2 cellular contexts compared by ENCODE assay signal in the genomic region with DNA sequence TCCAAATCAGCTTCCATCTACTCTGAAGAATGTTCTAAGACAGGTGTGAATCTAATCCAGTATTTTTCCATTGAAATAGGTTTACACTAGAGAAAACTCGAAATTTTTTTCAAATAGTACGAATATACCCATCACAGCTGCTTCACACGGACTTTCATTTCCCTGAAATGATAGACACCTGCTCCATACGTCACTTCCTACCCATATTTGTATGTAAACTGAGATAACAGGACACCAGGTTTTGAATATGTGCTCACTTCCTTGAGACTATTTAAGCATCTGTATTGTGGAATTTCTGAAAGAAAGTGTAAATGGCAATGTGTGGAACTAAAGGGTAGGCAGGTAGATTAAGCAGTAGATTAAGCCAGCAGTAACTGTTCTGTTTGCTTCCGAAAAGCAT.
TF ChIP-seq lines count a peak whose summit lies in the region.

No MANE protein-coding gene starts in this region.

TF ChIP-seq in HepG2, 621 proteins besides CTCF, POLR2A, EP300 and RAD21:
- no peak for TF ChIP-seq RFX3 (CRISPR knock-in tag; IDR thresholded peaks at IDR 0.05)
- TF ChIP-seq CREB1 (IDR thresholded peaks at IDR 0.05), result no peak
- TF ChIP-seq CREB1 (CRISPR knock-in tag; IDR thresholded peaks at IDR 0.05), result peak; percentile 34; the same call in 1 of the 2 replicates
- TF ChIP-seq GABPA (IDR thresholded peaks at IDR 0.05; ENCODE audit: low read depth, low read length), result no peak
- peak; percentile 39; the same call in 1 of the 2 replicates for TF ChIP-seq GABPA (CRISPR knock-in tag; IDR thresholded peaks at IDR 0.05; ENCODE audit: low read depth)
- TF ChIP-seq, protein P1, sequence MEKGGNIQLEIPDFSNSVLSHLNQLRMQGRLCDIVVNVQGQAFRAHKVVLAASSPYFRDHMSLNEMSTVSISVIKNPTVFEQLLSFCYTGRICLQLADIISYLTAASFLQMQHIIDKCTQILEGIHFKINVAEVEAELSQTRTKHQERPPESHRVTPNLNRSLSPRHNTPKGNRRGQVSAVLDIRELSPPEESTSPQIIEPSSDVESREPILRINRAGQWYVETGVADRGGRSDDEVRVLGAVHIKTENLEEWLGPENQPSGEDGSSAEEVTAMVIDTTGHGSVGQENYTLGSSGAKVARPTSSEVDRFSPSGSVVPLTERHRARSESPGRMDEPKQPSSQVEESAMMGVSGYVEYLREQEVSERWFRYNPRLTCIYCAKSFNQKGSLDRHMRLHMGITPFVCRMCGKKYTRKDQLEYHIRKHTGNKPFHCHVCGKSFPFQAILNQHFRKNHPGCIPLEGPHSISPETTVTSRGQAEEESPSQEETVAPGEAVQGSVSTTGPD (CRISPR knock-in tag; IDR thresholded peaks at IDR 0.05), result no peak
- TF ChIP-seq TCF7L2 (IDR thresholded peaks at IDR 0.05; ENCODE audit: low read depth, low read length), result no peak
- TF ChIP-seq KMT2B (CRISPR knock-in tag; IDR thresholded peaks at IDR 0.05), result no peak
- no peak for TF ChIP-seq ZFP41 (CRISPR knock-in tag; IDR thresholded peaks at IDR 0.05; ENCODE audit: borderline replicate concordance)
- TF ChIP-seq FIP1L1 (IDR thresholded peaks at IDR 0.05; ENCODE audit: borderline replicate concordance, insufficient read depth, low read depth, low read length), result no peak
- no peak for TF ChIP-seq CENPX (CRISPR knock-in tag; IDR thresholded peaks at IDR 0.05)
- TF ChIP-seq PRMT3 (CRISPR knock-in tag; IDR thresholded peaks at IDR 0.05; ENCODE audit: borderline replicate concordance, low read depth), result no peak
- TF ChIP-seq ZNF274 (CRISPR knock-in tag; IDR thresholded peaks at IDR 0.05), result no peak
- TF ChIP-seq ERF (CRISPR knock-in tag; IDR thresholded peaks at IDR 0.05), result no peak
- TF ChIP-seq HDAC6 (IDR thresholded peaks at IDR 0.05; ENCODE audit: low read depth, low read length), result no peak
- TF ChIP-seq, protein P2, sequence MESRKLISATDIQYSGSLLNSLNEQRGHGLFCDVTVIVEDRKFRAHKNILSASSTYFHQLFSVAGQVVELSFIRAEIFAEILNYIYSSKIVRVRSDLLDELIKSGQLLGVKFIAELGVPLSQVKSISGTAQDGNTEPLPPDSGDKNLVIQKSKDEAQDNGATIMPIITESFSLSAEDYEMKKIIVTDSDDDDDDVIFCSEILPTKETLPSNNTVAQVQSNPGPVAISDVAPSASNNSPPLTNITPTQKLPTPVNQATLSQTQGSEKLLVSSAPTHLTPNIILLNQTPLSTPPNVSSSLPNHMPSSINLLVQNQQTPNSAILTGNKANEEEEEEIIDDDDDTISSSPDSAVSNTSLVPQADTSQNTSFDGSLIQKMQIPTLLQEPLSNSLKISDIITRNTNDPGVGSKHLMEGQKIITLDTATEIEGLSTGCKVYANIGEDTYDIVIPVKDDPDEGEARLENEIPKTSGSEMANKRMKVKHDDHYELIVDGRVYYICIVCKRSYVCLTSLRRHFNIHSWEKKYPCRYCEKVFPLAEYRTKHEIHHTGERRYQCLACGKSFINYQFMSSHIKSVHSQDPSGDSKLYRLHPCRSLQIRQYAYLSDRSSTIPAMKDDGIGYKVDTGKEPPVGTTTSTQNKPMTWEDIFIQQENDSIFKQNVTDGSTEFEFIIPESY (CRISPR knock-in tag; IDR thresholded peaks at IDR 0.05), result no peak
- TF ChIP-seq, protein P3, sequence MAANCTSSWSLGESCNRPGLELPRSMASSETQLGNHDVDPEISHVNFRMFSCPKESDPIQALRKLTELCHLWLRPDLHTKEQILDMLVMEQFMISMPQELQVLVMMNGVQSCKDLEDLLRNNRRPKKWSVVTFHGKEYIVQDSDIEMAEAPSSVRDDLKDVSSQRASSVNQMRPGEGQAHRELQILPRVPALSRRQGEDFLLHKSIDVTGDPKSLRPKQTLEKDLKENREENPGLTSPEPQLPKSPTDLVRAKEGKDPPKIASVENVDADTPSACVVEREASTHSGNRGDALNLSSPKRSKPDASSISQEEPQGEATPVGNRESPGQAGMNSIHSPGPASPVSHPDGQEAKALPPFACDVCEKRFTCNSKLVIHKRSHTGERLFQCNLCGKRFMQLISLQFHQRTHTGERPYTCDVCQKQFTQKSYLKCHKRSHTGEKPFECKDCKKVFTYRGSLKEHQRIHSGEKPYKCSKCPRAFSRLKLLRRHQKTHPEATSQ (CRISPR knock-in tag; IDR thresholded peaks at IDR 0.05; ENCODE audit: borderline replicate concordance), result no peak
- TF ChIP-seq, protein P4, sequence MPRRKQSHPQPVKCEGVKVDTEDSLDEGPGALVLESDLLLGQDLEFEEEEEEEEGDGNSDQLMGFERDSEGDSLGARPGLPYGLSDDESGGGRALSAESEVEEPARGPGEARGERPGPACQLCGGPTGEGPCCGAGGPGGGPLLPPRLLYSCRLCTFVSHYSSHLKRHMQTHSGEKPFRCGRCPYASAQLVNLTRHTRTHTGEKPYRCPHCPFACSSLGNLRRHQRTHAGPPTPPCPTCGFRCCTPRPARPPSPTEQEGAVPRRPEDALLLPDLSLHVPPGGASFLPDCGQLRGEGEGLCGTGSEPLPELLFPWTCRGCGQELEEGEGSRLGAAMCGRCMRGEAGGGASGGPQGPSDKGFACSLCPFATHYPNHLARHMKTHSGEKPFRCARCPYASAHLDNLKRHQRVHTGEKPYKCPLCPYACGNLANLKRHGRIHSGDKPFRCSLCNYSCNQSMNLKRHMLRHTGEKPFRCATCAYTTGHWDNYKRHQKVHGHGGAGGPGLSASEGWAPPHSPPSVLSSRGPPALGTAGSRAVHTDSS (CRISPR knock-in tag; conservative IDR thresholded peaks at IDR 0.05), result no peak

TF ChIP-seq in IMR-90, 13 proteins besides CTCF, POLR2A, EP300 and RAD21:
- TF ChIP-seq MAFK (IDR thresholded peaks at IDR 0.05; ENCODE audit: low read depth, low read length) (no peak), NFE2L2 (IDR thresholded peaks at IDR 0.05; ENCODE audit: low read depth, low read length) (no peak)
- TF ChIP-seq, protein P5, sequence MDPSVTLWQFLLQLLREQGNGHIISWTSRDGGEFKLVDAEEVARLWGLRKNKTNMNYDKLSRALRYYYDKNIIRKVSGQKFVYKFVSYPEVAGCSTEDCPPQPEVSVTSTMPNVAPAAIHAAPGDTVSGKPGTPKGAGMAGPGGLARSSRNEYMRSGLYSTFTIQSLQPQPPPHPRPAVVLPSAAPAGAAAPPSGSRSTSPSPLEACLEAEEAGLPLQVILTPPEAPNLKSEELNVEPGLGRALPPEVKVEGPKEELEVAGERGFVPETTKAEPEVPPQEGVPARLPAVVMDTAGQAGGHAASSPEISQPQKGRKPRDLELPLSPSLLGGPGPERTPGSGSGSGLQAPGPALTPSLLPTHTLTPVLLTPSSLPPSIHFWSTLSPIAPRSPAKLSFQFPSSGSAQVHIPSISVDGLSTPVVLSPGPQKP (IDR thresholded peaks at IDR 0.05; ENCODE audit: borderline replicate concordance, low read depth, low read length), result no peak
TF ChIP-seq in IMR-90: peak in this region for 0.
